Comparison of ENCODE assay signal across 8 cellular contexts in the genomic region with DNA sequence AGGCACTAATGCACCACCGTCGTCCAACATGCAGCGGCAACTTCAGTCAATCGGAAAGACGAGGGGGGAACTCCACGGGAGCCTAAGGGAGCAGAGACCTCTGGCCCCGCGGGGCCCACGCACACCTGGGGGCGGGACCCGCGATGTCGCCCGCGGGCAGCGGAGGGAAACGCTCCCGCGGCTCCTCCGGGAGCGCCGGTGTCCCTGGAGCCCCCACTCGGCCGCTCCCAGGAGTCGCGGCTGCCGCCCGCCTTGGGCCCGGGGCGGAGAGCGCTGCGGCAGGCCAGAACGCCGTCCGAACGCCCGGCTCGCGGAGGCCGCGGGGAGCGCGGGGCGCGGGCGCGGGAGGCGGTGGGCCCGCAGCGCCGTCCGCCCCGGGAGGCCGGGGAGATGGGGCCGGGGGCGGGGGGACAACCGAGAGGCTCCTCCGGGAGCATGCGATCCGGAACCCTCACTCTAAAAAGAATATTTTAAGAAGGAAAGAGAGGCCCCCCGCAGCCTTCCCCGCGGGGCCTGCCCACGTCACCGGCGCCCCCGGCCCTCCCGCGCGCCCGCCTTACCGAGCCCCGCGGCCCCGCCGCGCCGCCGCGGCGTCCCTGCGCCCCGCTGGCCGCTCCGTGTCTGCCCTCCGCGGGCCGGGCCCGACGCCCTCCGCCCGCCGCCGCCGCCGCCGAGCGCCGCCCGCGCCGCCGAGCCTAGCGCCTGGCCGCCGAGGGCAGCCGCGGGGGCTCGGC.
DNase-seq lines count a peak whose midpoint lies in the region; ATAC-seq and TF ChIP-seq lines count a peak whose summit lies in the region.

No MANE protein-coding gene starts in this region.

- H3K9ac ChIP-seq in colonic mucosa (ENCODE audit: low read depth in 2 of 2, low read length in 2 of 2) = peak overlapping the region; percentile 61 to 77

- no peak overlapping the region for H3K27ac ChIP-seq in CD4-positive, CD25-positive, alpha-beta regulatory T cell (ENCODE audit: insufficient read depth, low read length, poor library complexity, severe bottlenecking)
- H3K27ac ChIP-seq in Peyer's patch (peak overlapping the region in 2 of 4 donors; percentile 58 to 85), colonic mucosa (no peak overlapping the region), testis (peak overlapping the region in 1 of 2 donors; percentile 72)

- peaks cover 0 to 4% (median 0%) of the 10 kb centered on the region in 7 donors for H3K9me3 Mint-ChIP-seq in CD4-positive, CD25-positive, alpha-beta regulatory T cell

- peak overlapping the region; percentile 36 to 92 (median 86) for H3K4me3 Mint-ChIP-seq in CD4-positive, CD25-positive, alpha-beta regulatory T cell

- WGBS in lower leg skin, 2 donors = 1% methylated on average over 17 to 38 of the region's 109 CpGs
- WGBS in testis, 2 donors = 1 to 3% methylated on average over 8 to 31 of the region's 109 CpGs

- no peaks in the 10 kb centered on the region for H3K9me3 ChIP-seq in CD4-positive, CD25-positive, alpha-beta regulatory T cell (ENCODE audit: control insufficient read depth in 2 of 2, low read length in 2 of 2)
- H3K9me3 ChIP-seq in Peyer's patch (no peaks in the 10 kb centered on the region), colonic mucosa (no peaks in the 10 kb centered on the region), testis (no peaks in the 10 kb centered on the region)

- ATAC-seq in CD4-positive, CD25-positive, alpha-beta regulatory T cell (ENCODE audit: low read depth in 2 of 2) = peak in 1 of 2 donors; percentile 2

- in situ Hi-C loops in G401 (cut with HindIII; ENCODE audit: low sequenced_read_pairs) = no loop called here

- H3K27me3 ChIP-seq in CD4-positive, CD25-positive, alpha-beta regulatory T cell (ENCODE audit: control insufficient read depth, insufficient read depth, low read length) = peaks cover 21% of the 10 kb centered on the region
- peaks cover 8% of the 10 kb centered on the region for H3K27me3 ChIP-seq in H7 (ENCODE audit: control insufficient read depth, insufficient read depth, low read length)
- no peaks in the 10 kb centered on the region for H3K27me3 ChIP-seq in Peyer's patch
- H3K27me3 ChIP-seq in colonic mucosa = no peaks in the 10 kb centered on the region
- H3K27me3 ChIP-seq in testis = no peaks in the 10 kb centered on the region

- peak overlapping the region in 1 of 3 donors; percentile 24 for H3K27ac Mint-ChIP-seq in CD4-positive, CD25-positive, alpha-beta regulatory T cell

- H3K36me3 Mint-ChIP-seq in CD4-positive, CD25-positive, alpha-beta regulatory T cell = no peaks in the 10 kb centered on the region

- H3K4me1 Mint-ChIP-seq in CD4-positive, CD25-positive, alpha-beta regulatory T cell = peaks cover 0 to 22% (median 7%) of the 10 kb centered on the region in 4 donors

- peaks cover 12% of the 10 kb centered on the region for H3K4me1 ChIP-seq in CD4-positive, CD25-positive, alpha-beta regulatory T cell (ENCODE audit: control insufficient read depth, insufficient read depth, low read length, poor library complexity, severe bottlenecking)
- H3K4me1 ChIP-seq in Peyer's patch (peaks cover 0 to 53% (median 3%) of the 10 kb centered on the region in 4 donors), colonic mucosa (peaks cover 6% of the 10 kb centered on the region), testis (peaks cover 29% of the 10 kb centered on the region)

- intact Hi-C loops in colonic mucosa (cut with DNase I) = loop anchor here (5.0 kb wide), 1 partner anchor 156 kb away; no protein-coding TSS in a partner anchor
- intact Hi-C loops in lower leg skin (cut with DNase I; ENCODE audit: low total_unique reads) = no loop called here
- intact Hi-C loops in testis (cut with DNase I; ENCODE audit: low total_unique reads) = no loop called here

- TF ChIP-seq CTCF in Peyer's patch (IDR thresholded peaks at IDR 0.05) (no peak), colonic mucosa (IDR thresholded peaks at IDR 0.05) (no peak), lower leg skin (IDR thresholded peaks at IDR 0.05) (no peak), testis (IDR thresholded peaks at IDR 0.05) (no peak)

- peak overlapping the region; percentile 4 for H3K4me3 ChIP-seq in CD4-positive, CD25-positive, alpha-beta regulatory T cell (ENCODE audit: low read depth, low read length)
- H3K4me3 ChIP-seq in H7 (ENCODE audit: insufficient read depth, low read depth, low read length) (peak overlapping the region; percentile 73), Peyer's patch (peak overlapping the region; percentile 44 to 76 (median 61)), colonic mucosa (peak overlapping the region; percentile 49), lower leg skin (ENCODE audit: low read depth, poor library complexity, severe bottlenecking) (peak overlapping the region; percentile 40), testis (peak overlapping the region; percentile 63 to 64)

- TF ChIP-seq POLR2A in Peyer's patch (IDR thresholded peaks at IDR 0.05) = no peak
- TF ChIP-seq POLR2A in lower leg skin (IDR thresholded peaks at IDR 0.05) = no peak
- TF ChIP-seq POLR2A in testis (IDR thresholded peaks at IDR 0.05) = no peak

- no peaks in the 10 kb centered on the region for H3K36me3 ChIP-seq in CD4-positive, CD25-positive, alpha-beta regulatory T cell (ENCODE audit: control insufficient read depth, insufficient read depth, low read length)
- H3K36me3 ChIP-seq in H7 (replicated peaks; ENCODE audit: control insufficient read depth, insufficient read depth, low read length) (no peaks in the 10 kb centered on the region), Peyer's patch (no peaks in the 10 kb centered on the region), colonic mucosa (no peaks in the 10 kb centered on the region), testis (ENCODE audit: low read depth, missing control alignments) (no peaks in the 10 kb centered on the region)

- no peak for DNase-seq in CD4-positive, CD25-positive, alpha-beta regulatory T cell
- DNase-seq in H7 (peak; percentile 72), Peyer's patch (peak in 1 of 3 donors; percentile 64), colonic mucosa (no peak), lower leg skin (ENCODE audit: low spot score in 2 of 2) (no peak), testis (no peak), G401 (ENCODE audit: low spot score) (no peak), UCSD-AML1 (lab: John Stamatoyannopoulos, UW; ENCODE audit: unreplicated experiment) (no peak)

- peaks cover 65% of the 10 kb centered on the region for H3K27me3 Mint-ChIP-seq in CD4-positive, CD25-positive, alpha-beta regulatory T cell

Comparison
In these comparisons a context has a peak if more than half of its experiments do, and no peak if none do; other contexts are left out.
1. H3K4me3 ChIP-seq: peak in every context shown above with its lines; median percentile 73 in H7; 64 in testis; 61 in Peyer's patch; 49 in colonic mucosa; 40 in lower leg skin; 4 in CD4-positive, CD25-positive, alpha-beta regulatory T cell.